Comparison of ENCODE assay signal across 1 cellular context in the genomic region with DNA sequence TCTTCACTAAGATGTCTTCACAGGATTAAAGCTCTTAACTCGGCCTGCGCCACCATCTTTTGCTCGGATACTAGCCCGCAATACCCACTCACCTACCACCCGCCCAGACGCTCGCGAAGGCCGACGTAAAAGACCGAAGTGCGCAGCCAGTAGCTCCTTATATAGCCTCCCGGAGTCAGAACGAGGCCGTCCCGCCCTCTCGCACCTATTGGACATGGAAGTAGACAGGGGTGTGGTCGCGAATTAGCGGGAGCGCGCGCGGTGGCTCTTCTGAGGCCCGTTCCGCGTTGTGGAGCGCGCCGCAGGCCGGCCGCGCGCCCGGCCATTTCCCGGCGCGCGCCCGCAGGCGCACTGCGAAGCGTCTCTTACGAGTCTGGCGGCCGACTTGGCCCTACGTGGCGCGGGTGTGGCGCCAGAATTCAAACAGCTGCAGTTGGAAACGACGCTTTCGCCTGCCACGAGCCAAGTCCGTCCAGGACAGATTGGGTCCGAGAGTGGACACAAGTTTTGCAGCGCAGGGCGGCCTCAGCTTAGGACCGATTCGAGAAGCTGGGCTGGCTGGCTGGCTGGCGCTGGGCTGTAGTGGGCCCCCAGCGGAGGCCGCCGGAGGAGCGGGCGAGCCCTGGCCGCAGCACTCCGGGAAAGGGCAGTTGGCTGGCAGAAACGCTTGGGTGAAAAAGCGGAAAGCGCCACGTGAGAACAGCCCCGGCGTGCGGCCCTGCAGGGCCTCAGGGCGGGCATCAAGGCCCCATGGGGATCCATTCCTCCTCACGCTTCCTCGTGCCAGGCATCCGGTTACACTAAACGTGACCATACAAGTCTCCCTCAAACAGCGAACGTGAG.
TF ChIP-seq lines count a peak whose summit lies in the region.

No MANE protein-coding gene starts in this region.

TF ChIP-seq in SK-N-SH, 30 proteins besides CTCF, POLR2A, EP300 and RAD21 (continued from another document):
- TF ChIP-seq, protein P1, sequence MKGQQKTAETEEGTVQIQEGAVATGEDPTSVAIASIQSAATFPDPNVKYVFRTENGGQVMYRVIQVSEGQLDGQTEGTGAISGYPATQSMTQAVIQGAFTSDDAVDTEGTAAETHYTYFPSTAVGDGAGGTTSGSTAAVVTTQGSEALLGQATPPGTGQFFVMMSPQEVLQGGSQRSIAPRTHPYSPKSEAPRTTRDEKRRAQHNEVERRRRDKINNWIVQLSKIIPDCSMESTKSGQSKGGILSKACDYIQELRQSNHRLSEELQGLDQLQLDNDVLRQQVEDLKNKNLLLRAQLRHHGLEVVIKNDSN (IDR thresholded peaks at IDR 0.05; ENCODE audit: borderline replicate concordance, low read depth), result peak; percentile 21; the same call in 1 of the 2 replicates
- TF ChIP-seq RXRA (IDR thresholded peaks at IDR 0.05; ENCODE audit: borderline replicate concordance, low read depth), result no peak; the same call in 1 of the 2 replicates
- TF ChIP-seq FOXJ3 (CRISPR knock-in tag; IDR thresholded peaks at IDR 0.05), result peak; percentile 6; the same call in 1 of the 2 replicates
- TF ChIP-seq TCF12 (IDR thresholded peaks at IDR 0.05), result peak; percentile 38; the same call in 1 of the 2 replicates
- TF ChIP-seq SIN3A (IDR thresholded peaks at IDR 0.05; ENCODE audit: borderline replicate concordance, low read depth, low read length), result peak; percentile 97
- TF ChIP-seq YY1 (IDR thresholded peaks at IDR 0.05; ENCODE audit: low read depth), result peak; percentile 72; the same call in 1 of the 2 replicates
- TF ChIP-seq MXI1 (IDR thresholded peaks at IDR 0.05; ENCODE audit: low read depth, low read length), result peak; percentile 99
- no peak for TF ChIP-seq EZH2phosphoT487 (IDR thresholded peaks at IDR 0.05; ENCODE audit: borderline replicate concordance, low read depth)
- peak; percentile 56; the same call in 1 of the 2 replicates for TF ChIP-seq NFIC (IDR thresholded peaks at IDR 0.05; ENCODE audit: borderline replicate concordance)
- TF ChIP-seq, protein P2, sequence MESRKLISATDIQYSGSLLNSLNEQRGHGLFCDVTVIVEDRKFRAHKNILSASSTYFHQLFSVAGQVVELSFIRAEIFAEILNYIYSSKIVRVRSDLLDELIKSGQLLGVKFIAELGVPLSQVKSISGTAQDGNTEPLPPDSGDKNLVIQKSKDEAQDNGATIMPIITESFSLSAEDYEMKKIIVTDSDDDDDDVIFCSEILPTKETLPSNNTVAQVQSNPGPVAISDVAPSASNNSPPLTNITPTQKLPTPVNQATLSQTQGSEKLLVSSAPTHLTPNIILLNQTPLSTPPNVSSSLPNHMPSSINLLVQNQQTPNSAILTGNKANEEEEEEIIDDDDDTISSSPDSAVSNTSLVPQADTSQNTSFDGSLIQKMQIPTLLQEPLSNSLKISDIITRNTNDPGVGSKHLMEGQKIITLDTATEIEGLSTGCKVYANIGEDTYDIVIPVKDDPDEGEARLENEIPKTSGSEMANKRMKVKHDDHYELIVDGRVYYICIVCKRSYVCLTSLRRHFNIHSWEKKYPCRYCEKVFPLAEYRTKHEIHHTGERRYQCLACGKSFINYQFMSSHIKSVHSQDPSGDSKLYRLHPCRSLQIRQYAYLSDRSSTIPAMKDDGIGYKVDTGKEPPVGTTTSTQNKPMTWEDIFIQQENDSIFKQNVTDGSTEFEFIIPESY (IDR thresholded peaks at IDR 0.05; ENCODE audit: borderline replicate concordance, low read depth), result 0 out of 2 replicates have a peak, but pooled peaks have one; percentile 32
- TF ChIP-seq RCOR1 (IDR thresholded peaks at IDR 0.05; ENCODE audit: low read length), result 0 out of 2 replicates have a peak, but pooled peaks have one; percentile 7
- TF ChIP-seq REST (IDR thresholded peaks at IDR 0.05; ENCODE audit: low read depth, low read length), result peak; percentile 78
- TF ChIP-seq, protein P3, sequence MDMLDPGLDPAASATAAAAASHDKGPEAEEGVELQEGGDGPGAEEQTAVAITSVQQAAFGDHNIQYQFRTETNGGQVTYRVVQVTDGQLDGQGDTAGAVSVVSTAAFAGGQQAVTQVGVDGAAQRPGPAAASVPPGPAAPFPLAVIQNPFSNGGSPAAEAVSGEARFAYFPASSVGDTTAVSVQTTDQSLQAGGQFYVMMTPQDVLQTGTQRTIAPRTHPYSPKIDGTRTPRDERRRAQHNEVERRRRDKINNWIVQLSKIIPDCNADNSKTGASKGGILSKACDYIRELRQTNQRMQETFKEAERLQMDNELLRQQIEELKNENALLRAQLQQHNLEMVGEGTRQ (IDR thresholded peaks at IDR 0.05; ENCODE audit: borderline replicate concordance, low read depth, low read length), result no peak
